In the genomic region with DNA sequence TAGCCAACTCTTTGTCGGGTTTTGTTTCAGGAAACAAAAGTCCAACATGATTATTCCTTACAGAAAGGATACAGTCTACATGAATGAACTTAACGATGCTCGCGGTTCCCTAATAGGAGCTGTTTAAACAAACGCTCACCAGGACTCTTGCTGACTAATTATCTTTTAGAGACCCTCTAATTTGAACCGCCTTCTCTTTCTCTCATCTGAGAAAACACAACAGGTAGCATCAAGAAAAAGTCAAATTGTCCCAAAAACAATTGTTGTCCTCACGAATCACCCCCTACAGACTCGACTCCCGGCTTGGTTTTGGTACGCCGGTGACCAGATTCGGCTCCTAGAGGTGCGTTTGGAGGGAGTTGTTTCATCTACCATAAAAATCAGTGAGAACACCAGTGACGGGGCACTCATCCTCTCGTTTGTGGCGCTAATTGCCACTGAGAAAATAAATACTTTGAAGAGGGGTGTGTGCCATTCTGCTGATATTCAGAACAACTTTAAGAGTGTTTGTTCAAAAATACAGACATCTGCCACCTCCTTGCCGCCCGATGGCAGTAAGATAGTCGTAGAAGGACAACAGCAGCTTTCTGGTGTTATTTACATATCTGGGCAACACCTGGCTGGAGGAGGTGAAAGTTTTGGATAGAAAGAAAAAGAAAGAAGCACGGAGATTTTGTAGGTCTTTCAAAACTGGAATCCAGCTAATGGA, we compare ENCODE assay signal across 12 cellular contexts. TPM values are rescaled to one million over a fixed set of nuclear protein-coding genes. Genes with fewer than 3 reads are reported as not detected.
DNase-seq lines count a peak whose midpoint lies in the region; ATAC-seq and TF ChIP-seq lines count a peak whose summit lies in the region.
"Had no signal": no experiment of that assay in that cellular context is flagged by ENCODE, and none has a peak within 500 bp of the region (broad histone marks: within the 10 kb centered on the region; RNA-seq: fewer than 3 reads in every experiment).

No MANE protein-coding gene starts in this region.

- DNase-seq in activated T-cell treated with anti-CD3 and anti-CD28 coated beads, Interleukin-2, amount 50 U/mL, for 24 hours: no peak
- DNase-seq in activated T-cell treated with anti-CD3 and anti-CD28 coated beads, Interleukin-2, amount 50 U/mL, for 48 hours: no peak
- peak; percentile 81 for DNase-seq in NCI-H774 (lab: John Stamatoyannopoulos, UW)
- peak in 1 of 2 donors; percentile 61 for DNase-seq in foreskin fibroblast
- no peak for DNase-seq in stimulated activated CD4-positive, alpha-beta T cell treated with anti-CD3 and anti-CD28 coated beads, Interleukin-4, amount 100 ng/mL, for 24 hours
- DNase-seq: left ventricle myocardium inferior, uterus had no signal

- H3K4me3 ChIP-seq in foreskin fibroblast (ENCODE audit: low read depth in 1 of 2, low read length in 2 of 2) (peak overlapping the region; percentile 71 to 96), skeletal muscle tissue (ENCODE audit: low read length in 3 of 3) (peak overlapping the region in 2 of 3 donors; percentile 84 to 87)
- H3K4me3 ChIP-seq: uterus had no signal

- peaks cover 45 to 78% (median 73%) of the 10 kb centered on the region in 3 donors for H3K27me3 ChIP-seq in skeletal muscle tissue (ENCODE audit: control insufficient read depth in 3 of 3, insufficient read depth in 3 of 3, low read length in 3 of 3)

- H3K4me3 Mint-ChIP-seq in activated T-cell treated with anti-CD3 and anti-CD28 coated beads, Interleukin-2, amount 50 U/mL, for 24 hours: peak overlapping the region; percentile 31

- H3K4me1 ChIP-seq in skeletal muscle tissue (ENCODE audit: control insufficient read depth in 3 of 3, insufficient read depth in 3 of 3, low read length in 3 of 3): peaks cover 0 to 4% (median 0%) of the 10 kb centered on the region in 3 donors
- H3K4me1 ChIP-seq: uterus had no signal

- H3K27me3 Mint-ChIP-seq in activated T-cell treated with anti-CD3 and anti-CD28 coated beads, Interleukin-2, amount 50 U/mL, for 24 hours: peaks cover 93% of the 10 kb centered on the region

- TF ChIP-seq CTCF in foreskin fibroblast (IDR thresholded peaks at IDR 0.05; ENCODE audit: low read depth, low read length): no peak

- H3K4me1 Mint-ChIP-seq in activated T-cell treated with anti-CD3 and anti-CD28 coated beads, Interleukin-2, amount 50 U/mL, for 24 hours (ENCODE audit: low read depth): peaks cover 30% of the 10 kb centered on the region

- peak overlapping the region in 1 of 3 donors; percentile 95 for H3K9ac ChIP-seq in skeletal muscle tissue (ENCODE audit: low read depth in 1 of 3, low read length in 3 of 3)

- ATAC-seq in GM18909 (IDR thresholded peaks at IDR 0.05; ENCODE audit: poor library complexity, unreplicated experiment): no peak
- no peak for ATAC-seq in HG03571 (IDR thresholded peaks at IDR 0.05; ENCODE audit: unreplicated experiment)

- H3K9me3 Mint-ChIP-seq in activated T-cell treated with anti-CD3 and anti-CD28 coated beads, Interleukin-2, amount 50 U/mL, for 24 hours: peaks cover 23% of the 10 kb centered on the region

- H3K36me3 Mint-ChIP-seq in activated T-cell treated with anti-CD3 and anti-CD28 coated beads, Interleukin-2, amount 50 U/mL, for 24 hours (ENCODE audit: low read depth): no peaks in the 10 kb centered on the region

- peak overlapping the region; percentile 92 for H3K27ac ChIP-seq in skeletal muscle tissue (ENCODE audit: low read depth, low read length)
- H3K27ac ChIP-seq: C4-2B, left ventricle myocardium inferior, uterus had no signal

- no peaks in the 10 kb centered on the region for H3K36me3 ChIP-seq in skeletal muscle tissue (ENCODE audit: control insufficient read depth in 3 of 3, insufficient read depth in 3 of 3, low read length in 3 of 3)
- H3K36me3 ChIP-seq: left ventricle myocardium inferior, uterus had no signal

- H3K9me3 ChIP-seq in skeletal muscle tissue (ENCODE audit: control insufficient read depth in 3 of 3, low read length in 3 of 3): no peaks in the 10 kb centered on the region
- H3K9me3 ChIP-seq: left ventricle myocardium inferior, uterus had no signal

- peak overlapping the region; percentile 50 for H3K27ac Mint-ChIP-seq in activated T-cell treated with anti-CD3 and anti-CD28 coated beads, Interleukin-2, amount 50 U/mL, for 24 hours

RNA-seq across cellular contexts. Expression of a gene that starts 1.1 kb away (rescaled TPM):
- total RNA-seq in skeletal muscle tissue: 1.6 TPM
- total RNA-seq: HepG2, left ventricle myocardium inferior had no signal
